8 cellular contexts compared by ENCODE assay signal in the genomic region with DNA sequence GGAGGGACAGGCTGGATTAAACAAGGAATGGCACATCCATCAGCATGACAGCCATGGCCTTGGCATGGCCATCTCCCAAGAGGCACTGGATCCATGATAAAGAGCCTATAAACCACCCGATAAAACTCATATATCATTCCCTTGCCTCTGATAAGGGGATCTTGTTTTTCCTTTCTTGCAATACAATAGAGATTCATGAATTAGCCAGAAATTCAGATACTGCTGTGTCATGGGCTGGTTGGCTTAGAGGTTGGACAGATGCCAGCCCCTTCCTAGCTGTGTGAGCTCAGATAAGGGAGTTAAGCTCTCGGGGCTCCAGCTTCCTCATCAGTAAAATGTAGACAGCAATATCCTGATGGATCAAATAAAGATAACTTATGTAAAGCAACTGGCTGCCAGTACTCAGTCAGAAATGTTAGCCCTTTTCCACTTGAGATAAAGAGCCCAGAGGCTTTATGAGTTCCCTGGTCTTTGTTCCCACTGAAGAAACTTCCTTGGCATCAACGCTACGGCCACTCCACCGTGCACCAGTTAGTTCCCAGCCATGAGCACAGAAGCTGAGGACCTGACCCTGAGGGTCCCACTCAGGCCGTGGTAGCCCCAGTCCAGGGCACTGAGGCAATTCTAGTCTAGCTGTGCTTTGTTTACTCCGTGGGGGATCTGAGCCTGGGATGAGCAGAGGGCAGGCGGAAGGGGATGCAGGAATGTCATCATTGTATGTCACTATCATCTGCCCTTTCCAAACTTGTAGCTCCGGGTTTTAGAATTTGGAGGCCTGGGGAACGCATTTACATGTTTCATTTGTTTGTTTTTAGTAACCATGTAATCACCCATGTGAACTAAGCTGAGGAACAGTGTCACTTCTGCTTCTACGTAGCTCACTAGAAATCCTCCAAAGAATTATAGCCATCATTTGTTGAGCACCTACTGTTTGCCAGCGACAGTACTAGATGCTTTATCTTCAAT.
DNase-seq lines count a peak whose midpoint lies in the region; ATAC-seq and TF ChIP-seq lines count a peak whose summit lies in the region.

No MANE protein-coding gene starts in this region.

- no peak overlapping the region for H3K4me3 Mint-ChIP-seq in naive thymus-derived CD4-positive, alpha-beta T cell

- no peaks in the 10 kb centered on the region for H3K9me3 ChIP-seq in esophagus muscularis mucosa
- H3K9me3 ChIP-seq in naive thymus-derived CD4-positive, alpha-beta T cell (ENCODE audit: control insufficient read depth in 2 of 3, low read length in 3 of 3), result no peaks in the 10 kb centered on the region

- H3K36me3 Mint-ChIP-seq in naive thymus-derived CD4-positive, alpha-beta T cell, result no peaks in the 10 kb centered on the region

- no peak for TF ChIP-seq EP300 in esophagus muscularis mucosa (IDR thresholded peaks at IDR 0.05)

- intact Hi-C loops in esophagus muscularis mucosa (cut with DNase I), result no loop called here
- intact Hi-C loops in naive thymus-derived CD4-positive, alpha-beta T cell (cut with micrococcal nuclease), result no loop called here

- no peak overlapping the region for H3K27ac Mint-ChIP-seq in naive thymus-derived CD4-positive, alpha-beta T cell

- H3K27me3 Mint-ChIP-seq in naive thymus-derived CD4-positive, alpha-beta T cell, result no peaks in the 10 kb centered on the region

- POLR2A ChIA-PET in AG04449 (lab: Yijun Ruan, JAX), result no interaction called here
- POLR2A ChIA-PET in naive thymus-derived CD4-positive, alpha-beta T cell (lab: Charles Lee), result no interaction called here

- ATAC-seq in naive thymus-derived CD4-positive, alpha-beta T cell, result peak; percentile 75
- ATAC-seq in HG03571 (IDR thresholded peaks at IDR 0.05; ENCODE audit: unreplicated experiment), result no peak

- CTCF ChIA-PET in AG04449 (lab: Yijun Ruan, JAX), result interaction anchor here (1.0 to 1.5 kb wide), 2 partner anchors 9 to 36 kb away, joined by 3 to 5 read pairs; no protein-coding TSS in a partner anchor
- CTCF ChIA-PET in naive thymus-derived CD4-positive, alpha-beta T cell (lab: Charles Lee), result no interaction called here

- DNase-seq in AG04449 (ENCODE audit: low read depth, low spot score) (peak; percentile 33), H7 (peak; percentile 34), OCI-M2 (lab: John Stamatoyannopoulos, UW; ENCODE audit: unreplicated experiment) (peak; percentile 96), esophagus muscularis mucosa (ENCODE audit: extremely low spot score) (no peak), NCI-H187 (lab: John Stamatoyannopoulos, UW) (no peak)
- no peak for DNase-seq in naive thymus-derived CD4-positive, alpha-beta T cell
- no peak for DNase-seq in effector CD4-positive, alpha-beta T cell

- H3K4me3 ChIP-seq in AG04449 (ENCODE audit: low read depth, low read length) (no peak overlapping the region), H7 (ENCODE audit: insufficient read depth, low read depth, low read length) (no peak overlapping the region), esophagus muscularis mucosa (no peak overlapping the region)
- H3K4me3 ChIP-seq in naive thymus-derived CD4-positive, alpha-beta T cell (ENCODE audit: low read length), result no peak overlapping the region

- WGBS in esophagus muscularis mucosa, result 63% methylated on average over 11 of the region's 12 CpGs

- TF ChIP-seq CTCF in AG04449 (IDR thresholded peaks at IDR 0.05; ENCODE audit: insufficient read depth, low read length, missing control alignments) (no peak), esophagus muscularis mucosa (IDR thresholded peaks at IDR 0.05) (no peak)

- peaks cover 40 to 55% (median 49%) of the 10 kb centered on the region in 4 donors for H3K4me1 ChIP-seq in esophagus muscularis mucosa
- peaks cover 0 to 6% of the 10 kb centered on the region in 2 donors for H3K4me1 ChIP-seq in naive thymus-derived CD4-positive, alpha-beta T cell (ENCODE audit: control insufficient read depth in 2 of 2, insufficient read depth in 2 of 2, low read length in 2 of 2)

- H3K36me3 ChIP-seq in H7 (replicated peaks; ENCODE audit: control insufficient read depth, insufficient read depth, low read length), result no peaks in the 10 kb centered on the region
- H3K36me3 ChIP-seq in esophagus muscularis mucosa, result no peaks in the 10 kb centered on the region
- H3K36me3 ChIP-seq in naive thymus-derived CD4-positive, alpha-beta T cell (ENCODE audit: control insufficient read depth in 2 of 3, insufficient read depth in 3 of 3, low read length in 3 of 3), result no peaks in the 10 kb centered on the region

- H3K27me3 ChIP-seq in H7 (ENCODE audit: control insufficient read depth, insufficient read depth, low read length), result no peaks in the 10 kb centered on the region
- no peaks in the 10 kb centered on the region for H3K27me3 ChIP-seq in esophagus muscularis mucosa
- H3K27me3 ChIP-seq in naive thymus-derived CD4-positive, alpha-beta T cell (ENCODE audit: control insufficient read depth in 2 of 2, insufficient read depth in 2 of 2, low read length in 2 of 2), result no peaks in the 10 kb centered on the region

- H3K4me1 Mint-ChIP-seq in naive thymus-derived CD4-positive, alpha-beta T cell, result peaks cover 1 to 14% (median 5%) of the 10 kb centered on the region in 7 donors

- peak overlapping the region; percentile 3 to 58 (median 26) for H3K27ac ChIP-seq in esophagus muscularis mucosa (replicated peaks in 1 of 4)
- H3K27ac ChIP-seq in naive thymus-derived CD4-positive, alpha-beta T cell (ENCODE audit: low read depth, low read length), result no peak overlapping the region

- no peaks in the 10 kb centered on the region for H3K9me3 Mint-ChIP-seq in naive thymus-derived CD4-positive, alpha-beta T cell

- no peak for TF ChIP-seq POLR2A in esophagus muscularis mucosa (IDR thresholded peaks at IDR 0.05; ENCODE audit: low read depth)

Comparison
In these comparisons a context has a peak if more than half of its experiments do, and no peak if none do; other contexts are left out.
1. DNase-seq: peak in AG04449 (single experiment), H7 (single experiment) and OCI-M2 (single experiment); none in esophagus muscularis mucosa (single experiment), naive thymus-derived CD4-positive, alpha-beta T cell (0 of 9), effector CD4-positive, alpha-beta T cell (single experiment) and NCI-H187 (0 of 2).